In genomic region chr19:5622465-5623396, GRCh38 we compare ENCODE assay signal across 8 cellular contexts. TPM values are rescaled to one million over a fixed set of nuclear protein-coding genes. Genes with fewer than 3 reads are reported as not detected.
DNase-seq lines count a peak whose midpoint lies in the region; ATAC-seq, FAIRE-seq and TF ChIP-seq lines count a peak whose summit lies in the region.

Gene SAFB (plus strand): TSS chr19:5623083. CDS start chr19:5623206, 123 bp downstream.
Gene SAFB2 (minus strand): TSS chr19:5622776. CDS start chr19:5622715, 61 bp downstream.

- H3K4me1 ChIP-seq in ascending aorta = peaks cover 3 to 49% of the 10 kb centered on the region in 2 donors
- H3K4me1 ChIP-seq in right atrium auricular region = peaks cover 0 to 72% of the 10 kb centered on the region in 2 donors
- H3K4me1 ChIP-seq in psoas muscle = peaks cover 73% of the 10 kb centered on the region

- H3K27me3 ChIP-seq in ascending aorta = no peaks in the 10 kb centered on the region
- no peaks in the 10 kb centered on the region for H3K27me3 ChIP-seq in right atrium auricular region
- no peaks in the 10 kb centered on the region for H3K27me3 ChIP-seq in psoas muscle (ENCODE audit: insufficient read depth in 3 of 3, low read length in 2 of 3)

- peak within 1 kb of the TSS; percentile 99 for H3K27ac Mint-ChIP-seq in T-helper 2 cell treated with Interferon-gamma antibody and Interleukin-4, amounts not matched to agents 5 μg/mL and 100 μg/mL, for 36 hours

- 0% methylated on average over 99 to 116 of the region's 116 CpGs for whole genome bisulfite sequencing in psoas muscle, 3 donors

- peak; percentile 85 for FAIRE-seq in urothelium cell line (lab: Jason Lieb, UNC)

- peaks cover 3% of the 10 kb centered on the region for H3K27me3 Mint-ChIP-seq in T-helper 2 cell treated with Interferon-gamma antibody and Interleukin-4, amounts not matched to agents 5 μg/mL and 100 μg/mL, for 36 hours (ENCODE audit: low read depth)

- H3K4me3 ChIP-seq in ascending aorta (peak within 1 kb of the TSS; percentile 86 to 96), right atrium auricular region (peak within 1 kb of the TSS; percentile 98 to 99), psoas muscle (peak within 1 kb of the TSS; percentile 98)

- peaks cover 15 to 38% of the 10 kb centered on the region in 2 donors for H3K36me3 ChIP-seq in ascending aorta
- peaks cover 50% of the 10 kb centered on the region for H3K36me3 ChIP-seq in right atrium auricular region
- peaks cover 3 to 63% of the 10 kb centered on the region in 2 donors for H3K36me3 ChIP-seq in psoas muscle (ENCODE audit: insufficient read depth in 1 of 2, low read depth in 1 of 2)

- TF ChIP-seq CTCF in ascending aorta (IDR thresholded peaks at IDR 0.05) (peak in 2 of 3 experiments; percentile 6 to 9), right atrium auricular region (IDR thresholded peaks at IDR 0.05) (no peak), psoas muscle (IDR thresholded peaks at IDR 0.05) (no peak)

- DNase-seq in NCI-H1930 (lab: John Stamatoyannopoulos, UW) (peak; percentile 96 to 99), ascending aorta (ENCODE audit: low spot score in 2 of 2) (peak; percentile 97 to 100), right atrium auricular region (ENCODE audit: low spot score) (peak; percentile 99), psoas muscle (peak; percentile 99 to 100), urothelium cell line (ENCODE audit: low spot score) (peak; percentile 97)
- DNase-seq in T-helper 2 cell treated with Interferon-gamma antibody and Interleukin-4, amounts not matched to agents 5 μg/mL and 100 μg/mL, for 36 hours (ENCODE audit: low spot score) = peak; percentile 100

- intact Hi-C loops in ascending aorta (cut with DNase I) = loop anchor here (1.0 to 10.0 kb wide), 7 partner anchors 58 to 1112 kb away; partner anchors contain the start of genes CATSPERD, DPP9, GPR108 and KDM4B
- intact Hi-C loops in psoas muscle (cut with DNase I) = loop anchor here in 1 of 2 donors (5.0 to 10.0 kb wide), 2 partner anchors 62 to 95 kb away; partner anchors contain the start of genes HSD11B1L and MICOS13

- ATAC-seq in GM18502 (IDR thresholded peaks at IDR 0.05; ENCODE audit: poor library complexity, unreplicated experiment) (peak; percentile 80), HG02970 (IDR thresholded peaks at IDR 0.05; ENCODE audit: low FRiP score, unreplicated experiment) (peak; percentile 83), psoas muscle (peak; percentile 94 to 96 (median 96))

- peak within 1 kb of the TSS; percentile 100 for H3K4me3 Mint-ChIP-seq in T-helper 2 cell treated with Interferon-gamma antibody and Interleukin-4, amounts not matched to agents 5 μg/mL and 100 μg/mL, for 36 hours

- peaks cover 71% of the 10 kb centered on the region for H3K36me3 Mint-ChIP-seq in T-helper 2 cell treated with Interferon-gamma antibody and Interleukin-4, amounts not matched to agents 5 μg/mL and 100 μg/mL, for 36 hours (ENCODE audit: low read depth)

- H3K27ac ChIP-seq in ascending aorta (peak within 1 kb of the TSS; percentile 93 to 97), right atrium auricular region (peak within 1 kb of the TSS; percentile 97 to 98), psoas muscle (peak within 1 kb of the TSS; percentile 89)

- no peaks in the 10 kb centered on the region for H3K9me3 Mint-ChIP-seq in T-helper 2 cell treated with Interferon-gamma antibody and Interleukin-4, amounts not matched to agents 5 μg/mL and 100 μg/mL, for 36 hours

- H3K4me1 Mint-ChIP-seq in T-helper 2 cell treated with Interferon-gamma antibody and Interleukin-4, amounts not matched to agents 5 μg/mL and 100 μg/mL, for 36 hours (ENCODE audit: low read depth) = peaks cover 46% of the 10 kb centered on the region

- H3K9me3 ChIP-seq in ascending aorta (no peaks in the 10 kb centered on the region), right atrium auricular region (no peaks in the 10 kb centered on the region), psoas muscle (no peaks in the 10 kb centered on the region)

RNA-seq across cellular contexts. Expression of gene SAFB, which starts in this region (rescaled TPM):
- total RNA-seq in ascending aorta (114 TPM), right atrium auricular region (10 to 100 TPM; 31.9 to 32.7 TPM), psoas muscle (10 to 100 TPM; 51.3 to 88.9 (median 65.1) TPM)
- 10 to 100 TPM; 53.7 to 83.1 (median 61.0) TPM for polyA plus RNA-seq in psoas muscle

RNA-seq across cellular contexts. Expression of gene SAFB2, which starts in this region (rescaled TPM):
- total RNA-seq in ascending aorta (10.7 TPM), right atrium auricular region (10 to 100 TPM; 16.1 to 26.6 TPM), psoas muscle (10 to 100 TPM; 30.4 to 52.9 (median 45.6) TPM)
- 10 to 100 TPM; 31.0 to 45.2 (median 31.3) TPM for polyA plus RNA-seq in psoas muscle

Comparison
In these comparisons a context has a peak if more than half of its experiments do, and no peak if none do; other contexts are left out.
1. Peak in every context shown above with its lines: DNase-seq, ATAC-seq, H3K4me3 ChIP-seq and H3K27ac ChIP-seq.
2. CTCF ChIP-seq: peak in ascending aorta (2 of 3); none in right atrium auricular region (0 of 2) and psoas muscle (single experiment).